ENCODE assay signal across 8 cellular contexts in the genomic region with DNA sequence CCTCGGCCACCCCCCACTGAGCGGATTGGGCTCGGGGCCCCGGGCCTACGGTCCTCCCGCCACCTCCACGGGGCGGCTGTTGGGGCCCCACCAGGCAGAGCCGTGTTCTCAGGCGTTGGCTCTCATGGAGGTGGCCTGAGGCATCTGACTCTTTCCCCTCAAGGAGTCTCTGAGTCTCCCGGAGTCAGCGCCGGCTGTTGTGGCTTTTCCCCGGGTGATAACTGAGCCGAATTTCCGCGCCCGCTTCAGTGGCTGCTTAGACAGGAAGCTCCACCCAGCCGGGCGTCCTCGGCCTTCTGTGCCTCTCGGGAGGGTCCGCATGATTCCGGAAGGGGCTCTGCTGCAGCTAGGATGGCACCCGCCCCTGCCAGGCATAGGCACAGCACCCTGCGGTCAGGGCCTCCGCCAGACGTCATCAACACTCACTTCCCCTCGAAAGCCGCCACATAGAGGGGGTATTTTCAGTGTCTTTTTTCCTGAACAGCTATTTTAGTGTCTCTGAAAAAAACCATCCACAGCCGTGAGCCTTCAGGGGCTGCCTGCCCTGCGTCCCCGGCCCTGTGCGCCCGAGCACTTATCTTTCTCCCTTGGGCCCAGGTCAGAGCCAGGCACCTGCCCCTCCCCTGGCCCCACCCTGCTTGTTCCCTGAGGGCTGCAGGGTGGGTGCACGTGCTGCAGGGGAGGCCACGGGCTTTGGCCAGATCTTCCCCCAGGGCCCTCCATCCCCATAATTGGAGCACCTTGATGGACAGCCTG.
DNase-seq lines count a peak whose midpoint lies in the region; ATAC-seq and TF ChIP-seq lines count a peak whose summit lies in the region.

No MANE protein-coding gene starts in this region.

- no peaks in the 10 kb centered on the region for H3K9me3 Mint-ChIP-seq in activated CD4-positive, alpha-beta memory T cell treated with anti-CD3 and anti-CD28 coated beads for 36 hours
- H3K9me3 Mint-ChIP-seq in effector memory CD8-positive, alpha-beta T cell, result no peaks in the 10 kb centered on the region

- peaks cover 26% of the 10 kb centered on the region for H3K36me3 Mint-ChIP-seq in activated CD4-positive, alpha-beta memory T cell treated with anti-CD3 and anti-CD28 coated beads for 36 hours
- peaks cover 94% of the 10 kb centered on the region for H3K36me3 Mint-ChIP-seq in effector memory CD8-positive, alpha-beta T cell (ENCODE audit: insufficient read depth)

- peak overlapping the region; percentile 75 for H3K4me3 Mint-ChIP-seq in activated CD4-positive, alpha-beta memory T cell treated with anti-CD3 and anti-CD28 coated beads for 36 hours
- peak overlapping the region; percentile 79 to 81 for H3K4me3 Mint-ChIP-seq in effector memory CD8-positive, alpha-beta T cell

- H3K9me3 ChIP-seq in osteoblast (ENCODE audit: low read depth, low read length) (no peaks in the 10 kb centered on the region), thoracic aorta (no peaks in the 10 kb centered on the region)

- peak overlapping the region; percentile 65 for H3K27ac ChIP-seq in osteoblast (ENCODE audit: low read depth, low read length)
- peak overlapping the region; percentile 63 to 79 for H3K27ac ChIP-seq in thoracic aorta

- peaks cover 98% of the 10 kb centered on the region for H3K79me2 ChIP-seq in osteoblast (ENCODE audit: insufficient read depth, low read length)

- CTCF ChIA-PET in activated CD4-positive, alpha-beta memory T cell treated with anti-CD3 and anti-CD28 coated beads for 36 hours (lab: Charles Lee), result interaction anchor here (0.8 to 2.9 kb wide), 9 partner anchors 9 to 106 kb away, joined by 3 to 19 read pairs (median 4); a partner anchor contains a TSS

- H3K36me3 ChIP-seq in osteoblast (ENCODE audit: insufficient read depth, low read length) (peaks cover 34% of the 10 kb centered on the region), thoracic aorta (peaks cover 21% of the 10 kb centered on the region)

- H3K27me3 Mint-ChIP-seq in activated CD4-positive, alpha-beta memory T cell treated with anti-CD3 and anti-CD28 coated beads for 36 hours, result no peaks in the 10 kb centered on the region
- H3K27me3 Mint-ChIP-seq in effector memory CD8-positive, alpha-beta T cell, result no peaks in the 10 kb centered on the region

- H3K4me1 Mint-ChIP-seq in activated CD4-positive, alpha-beta memory T cell treated with anti-CD3 and anti-CD28 coated beads for 36 hours (ENCODE audit: low read depth), result peaks cover 53% of the 10 kb centered on the region
- H3K4me1 Mint-ChIP-seq in effector memory CD8-positive, alpha-beta T cell (ENCODE audit: low read depth in 2 of 2), result peaks cover 24 to 36% of the 10 kb centered on the region in 2 donors

- TF ChIP-seq CTCF in osteoblast (IDR thresholded peaks at IDR 0.05; ENCODE audit: extremely low read depth, low read depth, low read length), result no peak
- TF ChIP-seq CTCF in thoracic aorta (IDR thresholded peaks at IDR 0.05), result no peak

- H3K27me3 ChIP-seq in osteoblast (ENCODE audit: insufficient read depth, low read length) (no peaks in the 10 kb centered on the region), thoracic aorta (replicated peaks; ENCODE audit: insufficient read depth) (no peaks in the 10 kb centered on the region)

- intact Hi-C loops in activated CD4-positive, alpha-beta memory T cell treated with anti-CD3 and anti-CD28 coated beads for 36 hours (cut with micrococcal nuclease), result loop anchor here (1.0 to 5.0 kb wide), 8 partner anchors 11 to 277 kb away; no protein-coding TSS in a partner anchor

- ATAC-seq in GM19452 (IDR thresholded peaks at IDR 0.05; ENCODE audit: unreplicated experiment) (peak; percentile 58), HG03565 (IDR thresholded peaks at IDR 0.05; ENCODE audit: unreplicated experiment) (peak; percentile 31), thoracic aorta (ENCODE audit: insufficient number of reproducible peaks, low FRiP score, low read depth) (peak; percentile 21)
- ATAC-seq in effector memory CD8-positive, alpha-beta T cell (replicated peaks), result peak; percentile 77

- DNase-seq in AG08395 (ENCODE audit: low spot score) (peak; percentile 61), osteoblast (ENCODE audit: insufficient read length, low spot score, missing footprints) (peak; percentile 99), thoracic aorta (ENCODE audit: low spot score) (peak; percentile 54), NCI-H1105 treated with DMSO at 0.1 percent for 48 hours (lab: John Stamatoyannopoulos, UW) (no peak)
- DNase-seq in activated CD4-positive, alpha-beta memory T cell treated with anti-CD3 and anti-CD28 coated beads for 36 hours, result peak; percentile 95
- peak; percentile 93 to 96 (median 94) for DNase-seq in effector memory CD8-positive, alpha-beta T cell

- no peak overlapping the region for H2AFZ ChIP-seq in osteoblast (ENCODE audit: low read length)

- H3K4me2 ChIP-seq in osteoblast (ENCODE audit: insufficient read depth, low read length), result peak overlapping the region; percentile 55

- POLR2A ChIA-PET in activated CD4-positive, alpha-beta memory T cell treated with anti-CD3 and anti-CD28 coated beads for 36 hours (lab: Charles Lee), result interaction anchor here (0.7 to 3.7 kb wide), 12 partner anchors 10 to 1288 kb away, joined by 3 to 53 read pairs (median 4); a partner anchor contains a TSS

- H3K4me1 ChIP-seq in osteoblast (ENCODE audit: insufficient read depth, low read length), result peaks cover 24% of the 10 kb centered on the region
- H3K4me1 ChIP-seq in thoracic aorta (ENCODE audit: control insufficient read depth in 1 of 2, low read depth in 2 of 2), result peaks cover 35 to 79% of the 10 kb centered on the region in 2 donors

- peak overlapping the region; percentile 98 for H3K27ac Mint-ChIP-seq in activated CD4-positive, alpha-beta memory T cell treated with anti-CD3 and anti-CD28 coated beads for 36 hours
- H3K27ac Mint-ChIP-seq in effector memory CD8-positive, alpha-beta T cell, result peak overlapping the region; percentile 98 to 99

- peaks cover 74% of the 10 kb centered on the region for H4K20me1 ChIP-seq in osteoblast (ENCODE audit: insufficient read depth, low read length)

- H3K4me3 ChIP-seq in osteoblast (ENCODE audit: insufficient read depth, low read length), result peak overlapping the region; percentile 46
- peak overlapping the region; percentile 66 for H3K4me3 ChIP-seq in thoracic aorta

Comparison
In these comparisons a context has a peak if more than half of its experiments do, and no peak if none do; other contexts are left out.
1. ATAC-seq: peak in every context shown above with its lines; median percentile 77 in effector memory CD8-positive, alpha-beta T cell; 58 in GM19452; 31 in HG03565; 21 in thoracic aorta.